1 cellular context compared by ENCODE assay signal in genomic region chr13:48398450-48399095, GRCh38.
TF ChIP-seq lines count a peak whose summit lies in the region.

No MANE protein-coding gene starts in this region.

TF ChIP-seq in GM23338, 12 proteins besides CTCF, POLR2A, EP300 and RAD21 (continued from another document):
- TF ChIP-seq ZNF462 (CRISPR knock-in tag; IDR thresholded peaks at IDR 0.05) (no peak), ZNF331 (CRISPR knock-in tag; IDR thresholded peaks at IDR 0.05; ENCODE audit: low read depth) (no peak)
